8 cellular contexts compared by ENCODE assay signal in the genomic region with DNA sequence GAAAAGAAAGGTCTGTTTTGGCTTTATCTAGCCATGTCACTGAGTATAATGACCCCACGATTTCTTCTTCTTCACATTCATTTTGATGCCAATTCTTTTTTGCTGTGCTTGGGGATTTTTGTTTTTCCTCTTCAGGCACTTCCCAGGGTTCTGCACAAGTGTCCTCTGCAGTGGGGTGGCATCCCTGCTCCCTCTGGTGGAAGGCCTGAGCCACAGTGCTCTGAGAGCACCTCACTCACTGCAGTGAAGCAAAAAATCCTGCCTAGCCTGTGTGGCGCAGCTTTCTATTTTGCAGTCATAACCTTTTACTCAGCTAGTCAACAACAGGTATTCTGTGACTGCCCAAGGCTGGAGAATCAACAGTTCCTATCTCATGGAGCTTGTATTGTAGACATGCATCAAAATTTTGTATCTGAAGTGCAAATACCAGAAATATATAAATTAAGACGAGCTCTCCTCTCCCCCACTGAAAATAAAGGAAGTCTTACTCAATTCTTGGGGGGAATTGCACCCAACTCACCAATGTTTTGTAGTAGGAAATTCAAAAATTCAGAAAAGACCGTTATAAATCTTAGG.
DNase-seq lines count a peak whose midpoint lies in the region; ATAC-seq and TF ChIP-seq lines count a peak whose summit lies in the region.

No MANE protein-coding gene starts in this region.

- CTCF ChIA-PET in AG04449 (lab: Yijun Ruan, JAX): interaction anchor here (1.0 to 3.1 kb wide), 6 partner anchors 10 to 895 kb away, joined by 3 to 21 read pairs (median 4); no protein-coding TSS in a partner anchor

- peak; percentile 46 for ATAC-seq in GM18867 (IDR thresholded peaks at IDR 0.05; ENCODE audit: unreplicated experiment)
- no peak for ATAC-seq in GM18505 (IDR thresholded peaks at IDR 0.05; ENCODE audit: unreplicated experiment)
- no peak for ATAC-seq in HG03159 (IDR thresholded peaks at IDR 0.05; ENCODE audit: unreplicated experiment)

- no peaks in the 10 kb centered on the region for H3K36me3 ChIP-seq in brain microvascular endothelial cell (replicated peaks)
- H3K36me3 ChIP-seq in kidney epithelial cell (ENCODE audit: control insufficient read depth, insufficient read depth, low read length): no peaks in the 10 kb centered on the region

- H3K4me3 ChIP-seq in AG04449 (ENCODE audit: low read depth, low read length) (no peak overlapping the region), brain microvascular endothelial cell (ENCODE audit: low read depth, low read length) (no peak overlapping the region), kidney epithelial cell (ENCODE audit: low read depth, low read length) (no peak overlapping the region)

- POLR2A ChIA-PET in AG04449 (lab: Yijun Ruan, JAX): no interaction called here

- in situ Hi-C loops in brain microvascular endothelial cell (cut with HindIII; ENCODE audit: low pct_ligation_motif_present, low sequenced_read_pairs): no loop called here

- TF ChIP-seq CTCF in AG04449 (IDR thresholded peaks at IDR 0.05; ENCODE audit: insufficient read depth, low read length, missing control alignments) (peak; percentile 77), brain microvascular endothelial cell (IDR thresholded peaks at IDR 0.05; ENCODE audit: low read depth, low read length, missing control alignments) (peak; percentile 89), kidney epithelial cell (IDR thresholded peaks at IDR 0.05; ENCODE audit: insufficient read depth, low read length, poor library complexity, severe bottlenecking) (peak; percentile 86)

- DNase-seq in AG04449 (ENCODE audit: low read depth, low spot score) (peak; percentile 5), NCI-H510A (lab: John Stamatoyannopoulos, UW) (peak; percentile 17), brain microvascular endothelial cell (peak; percentile 31), kidney epithelial cell (ENCODE audit: low read depth) (no peak), substantia nigra (lab: John Stamatoyannopoulos, UW) (peak in 44 of 49 donors; percentile 6 to 84 (median 58))

- H3K27me3 ChIP-seq in brain microvascular endothelial cell (replicated peaks): no peaks in the 10 kb centered on the region
- H3K27me3 ChIP-seq in kidney epithelial cell (ENCODE audit: control insufficient read depth, insufficient read depth, low read length): no peaks in the 10 kb centered on the region

- H3K27ac ChIP-seq in brain microvascular endothelial cell (no peak overlapping the region), substantia nigra (ENCODE audit: low read depth, low read length, poor library complexity, severe bottlenecking) (peak overlapping the region; percentile 46)

- no peak for TF ChIP-seq POLR2A in GM18505 (IDR thresholded peaks at IDR 0.05; ENCODE audit: borderline replicate concordance, extremely low read depth, insufficient read depth, insufficient read length)
